In the genomic region with DNA sequence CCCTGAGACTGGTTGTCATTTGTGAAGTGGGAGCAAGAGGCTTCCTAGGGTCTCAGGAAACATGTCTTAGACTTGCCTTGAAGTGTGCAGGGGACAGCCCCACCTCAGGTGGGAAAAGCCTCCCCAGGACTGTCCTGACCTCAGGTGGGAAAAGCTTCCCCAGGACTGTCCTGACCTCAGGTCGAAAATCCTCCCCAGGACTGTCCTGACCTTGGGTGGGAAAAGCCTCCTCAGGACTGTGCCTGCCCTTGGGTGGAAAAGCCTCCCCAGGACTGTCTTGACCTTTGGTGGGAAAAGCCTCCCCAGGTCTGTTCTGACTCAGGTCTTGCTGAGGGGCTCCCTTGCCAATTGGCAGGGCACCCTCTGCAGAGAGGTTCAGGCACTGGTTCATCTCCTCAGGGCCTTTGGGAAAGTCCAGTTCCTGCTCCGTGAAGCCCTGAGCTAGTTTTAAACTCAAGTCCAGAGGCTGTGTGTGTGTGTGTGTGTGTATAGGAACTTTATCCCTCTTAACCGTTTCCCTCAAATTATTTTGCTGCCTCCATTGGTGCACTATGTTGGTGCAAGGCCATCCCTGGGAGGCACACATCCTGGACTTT, we compare ENCODE assay signal across 20 cellular contexts.
DNase-seq lines count a peak whose midpoint lies in the region; ATAC-seq and TF ChIP-seq lines count a peak whose summit lies in the region.
"Had no signal": no experiment of that assay in that cellular context is flagged by ENCODE, and none has a peak within 500 bp of the region (broad histone marks: within the 10 kb centered on the region; RNA-seq: fewer than 3 reads in every experiment).

No MANE protein-coding gene starts in this region.

- H3K4me3 Mint-ChIP-seq in activated naive CD4-positive, alpha-beta T cell treated with anti-CD3 and anti-CD28 coated beads, Interleukin-2, amount 10 ng/mL, durations not matched to agents 7 days and 5 days = no peak overlapping the region
- H3K4me3 Mint-ChIP-seq in WTC11 = no peak overlapping the region
- H3K4me3 Mint-ChIP-seq in endodermal cell = no peak overlapping the region
- H3K4me3 Mint-ChIP-seq: CD8-positive, alpha-beta T cell had no signal

- H3K9me3 ChIP-seq in endodermal cell (ENCODE audit: control insufficient read depth, low read length) (peaks cover 27% of the 10 kb centered on the region), subcutaneous abdominal adipose tissue (ENCODE audit: control insufficient read depth in 5 of 5, low read length in 5 of 5) (peaks cover 26 to 70% (median 61%) of the 10 kb centered on the region in 5 donors), Peyer's patch (peaks cover 0 to 35% (median 16%) of the 10 kb centered on the region in 4 donors)

- WGBS in endodermal cell (ENCODE audit: insufficient coverage in 1 of 2, insufficient read length in 1 of 2), 2 experiments = 83% methylated on average over 3 of the region's 3 CpGs; no CpG with 5 or more reads in 1 of the 2 experiments

- CTCF ChIA-PET in activated naive CD4-positive, alpha-beta T cell treated with anti-CD3 and anti-CD28 coated beads, Interleukin-2, amount 10 ng/mL, durations not matched to agents 7 days and 5 days (lab: Charles Lee) = no interaction called here
- CTCF ChIA-PET in WTC11 (lab: Charles Lee) = no interaction called here

- H3K9me3 Mint-ChIP-seq in activated naive CD4-positive, alpha-beta T cell treated with anti-CD3 and anti-CD28 coated beads, Interleukin-2, amount 10 ng/mL, durations not matched to agents 7 days and 5 days = peaks cover 47% of the 10 kb centered on the region
- peaks cover 26% of the 10 kb centered on the region for H3K9me3 Mint-ChIP-seq in WTC11
- H3K9me3 Mint-ChIP-seq in endodermal cell = no peaks in the 10 kb centered on the region

- H3K4me1 ChIP-seq in endodermal cell (ENCODE audit: control insufficient read depth, insufficient read depth, low read length) = no peaks in the 10 kb centered on the region
- H3K4me1 ChIP-seq in subcutaneous abdominal adipose tissue (ENCODE audit: control insufficient read depth in 5 of 5, insufficient read depth in 5 of 5, low read length in 5 of 5) = no peaks in the 10 kb centered on the region
- H3K4me1 ChIP-seq in Peyer's patch = no peaks in the 10 kb centered on the region

- no peak for ATAC-seq in WTC11
- no peak for ATAC-seq in HG03342 (IDR thresholded peaks at IDR 0.05; ENCODE audit: unreplicated experiment)
- ATAC-seq in GM21390 (IDR thresholded peaks at IDR 0.05; ENCODE audit: unreplicated experiment) = no peak
- ATAC-seq: CD8-positive, alpha-beta T cell had no signal

- H3K4me3 ChIP-seq in endodermal cell (ENCODE audit: low read length) = peak overlapping the region; percentile 53
- peak overlapping the region in 4 of 5 donors; percentile 12 to 58 (median 24) for H3K4me3 ChIP-seq in subcutaneous abdominal adipose tissue (ENCODE audit: low read depth in 1 of 5, low read length in 5 of 5)
- no peak overlapping the region for H3K4me3 ChIP-seq in Peyer's patch

- peak overlapping the region; percentile 7 for H3K27ac Mint-ChIP-seq in activated naive CD4-positive, alpha-beta T cell treated with anti-CD3 and anti-CD28 coated beads, Interleukin-2, amount 10 ng/mL, durations not matched to agents 7 days and 5 days
- H3K27ac Mint-ChIP-seq in WTC11 (no peak overlapping the region), endodermal cell (no peak overlapping the region)
- H3K27ac Mint-ChIP-seq: CD8-positive, alpha-beta T cell had no signal

- H3K4me1 Mint-ChIP-seq in activated naive CD4-positive, alpha-beta T cell treated with anti-CD3 and anti-CD28 coated beads, Interleukin-2, amount 10 ng/mL, durations not matched to agents 7 days and 5 days = no peaks in the 10 kb centered on the region
- H3K4me1 Mint-ChIP-seq in WTC11 (no peaks in the 10 kb centered on the region), endodermal cell (no peaks in the 10 kb centered on the region)

- H3K36me3 ChIP-seq in endodermal cell (ENCODE audit: control insufficient read depth, insufficient read depth, low read length) (no peaks in the 10 kb centered on the region), subcutaneous abdominal adipose tissue (ENCODE audit: control insufficient read depth in 5 of 5, insufficient read depth in 5 of 5, low read length in 5 of 5) (no peaks in the 10 kb centered on the region), Peyer's patch (no peaks in the 10 kb centered on the region)

- no peaks in the 10 kb centered on the region for H3K27me3 Mint-ChIP-seq in activated naive CD4-positive, alpha-beta T cell treated with anti-CD3 and anti-CD28 coated beads, Interleukin-2, amount 10 ng/mL, durations not matched to agents 7 days and 5 days
- H3K27me3 Mint-ChIP-seq in WTC11 (ENCODE audit: low read depth) (peaks cover 26% of the 10 kb centered on the region), endodermal cell (ENCODE audit: insufficient read depth) (peaks cover 5% of the 10 kb centered on the region)

- H3K27me3 ChIP-seq in endodermal cell (ENCODE audit: control insufficient read depth, insufficient read depth, low read length, poor library complexity, severe bottlenecking) = no peaks in the 10 kb centered on the region
- peaks cover 0 to 2% (median 0%) of the 10 kb centered on the region in 5 donors for H3K27me3 ChIP-seq in subcutaneous abdominal adipose tissue (ENCODE audit: control insufficient read depth in 5 of 5, insufficient read depth in 4 of 5, low read length in 5 of 5)
- no peaks in the 10 kb centered on the region for H3K27me3 ChIP-seq in Peyer's patch

- DNase-seq in activated naive CD4-positive, alpha-beta T cell treated with anti-CD3 and anti-CD28 coated beads, Interleukin-2, amount 10 ng/mL, durations not matched to agents 7 days and 5 days = no peak
- DNase-seq in activated naive CD4-positive, alpha-beta T cell (lab: John Stamatoyannopoulos, UW) = no peak
- no peak for DNase-seq in WTC11 (ENCODE audit: low spot score)
- no peak for DNase-seq in endodermal cell
- DNase-seq in Peyer's patch = no peak
- DNase-seq: C1 segment of cervical spinal cord; CD8-positive, alpha-beta T cell; DND-41; Karpas-422; MV-4-11; NCI-H1694; NCI-H2081; NCI-H2171; NCI-H345; NCI-H524 treated with DMSO at 0.1 percent for 48 hours; SHP77 had no signal

- peaks cover 8% of the 10 kb centered on the region for H3K36me3 Mint-ChIP-seq in activated naive CD4-positive, alpha-beta T cell treated with anti-CD3 and anti-CD28 coated beads, Interleukin-2, amount 10 ng/mL, durations not matched to agents 7 days and 5 days
- H3K36me3 Mint-ChIP-seq in WTC11 (peaks cover 31% of the 10 kb centered on the region), endodermal cell (ENCODE audit: low read depth) (peaks cover 7% of the 10 kb centered on the region)

- H3K9ac ChIP-seq in endodermal cell (ENCODE audit: extremely low read depth, low read length, poor library complexity, severe bottlenecking) (no peak overlapping the region), subcutaneous abdominal adipose tissue (ENCODE audit: low read length in 5 of 5) (no peak overlapping the region)

- no peak for TF ChIP-seq POLR2A in Peyer's patch (IDR thresholded peaks at IDR 0.05)

- TF ChIP-seq CTCF in WTC11 (IDR thresholded peaks at IDR 0.05) = no peak
- no peak for TF ChIP-seq CTCF in endodermal cell (conservative IDR thresholded peaks at IDR 0.05)
- TF ChIP-seq CTCF in Peyer's patch (IDR thresholded peaks at IDR 0.05) = no peak

- POLR2A ChIA-PET in WTC11 (lab: Charles Lee) = no interaction called here

- H3K27ac ChIP-seq in endodermal cell (ENCODE audit: low read depth, low read length) = no peak overlapping the region
- H3K27ac ChIP-seq in subcutaneous abdominal adipose tissue (ENCODE audit: low read depth, low read length) = no peak overlapping the region
- no peak overlapping the region for H3K27ac ChIP-seq in Peyer's patch
- H3K27ac ChIP-seq: 22Rv1 had no signal

TF ChIP-seq in WTC11, 78 proteins besides CTCF, POLR2A, EP300 and RAD21:
- TF ChIP-seq GTF2I (CRISPR knock-in tag; conservative IDR thresholded peaks at IDR 0.05) (peak; percentile 54; the same call in 1 of the 2 replicates), CREB1 (CRISPR knock-in tag; IDR thresholded peaks at IDR 0.05) (no peak), ZNF121 (CRISPR knock-in tag; IDR thresholded peaks at IDR 0.05) (0 out of 2 replicates have a peak, but pooled peaks have one; percentile 5), NFE2L1 (CRISPR knock-in tag; IDR thresholded peaks at IDR 0.05) (no peak)

Comparison
In these comparisons a context has a peak if more than half of its experiments do, and no peak if none do; other contexts are left out.
1. H3K4me3 ChIP-seq: peak in endodermal cell (single experiment) and subcutaneous abdominal adipose tissue (4 of 5); none in Peyer's patch (0 of 4).